ENCODE assay signal across 9 cellular contexts in the genomic region with DNA sequence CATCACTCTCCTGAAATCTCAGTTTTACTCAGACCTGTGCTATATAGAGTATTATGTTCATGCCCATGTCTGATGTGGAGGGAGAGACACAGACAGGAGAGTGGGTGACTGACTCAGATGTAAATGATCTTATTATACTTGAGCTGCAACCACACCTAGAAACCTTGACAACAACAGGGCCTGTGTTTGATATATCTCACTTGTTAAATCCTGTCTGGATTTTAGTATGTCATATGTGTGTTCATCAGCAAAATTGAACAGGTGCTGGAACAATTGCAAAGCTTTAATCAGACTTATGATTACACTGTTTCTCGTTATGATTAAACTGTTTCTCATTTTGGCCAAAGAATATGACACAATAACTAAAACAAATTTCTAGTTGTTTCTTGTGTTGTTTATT. TPM values are rescaled to one million over a fixed set of nuclear protein-coding genes. Genes with fewer than 3 reads are reported as not detected.
DNase-seq lines count a peak whose midpoint lies in the region; ATAC-seq and TF ChIP-seq lines count a peak whose summit lies in the region.
"Had no signal": no experiment of that assay in that cellular context is flagged by ENCODE, and none has a peak within 500 bp of the region (broad histone marks: within the 10 kb centered on the region; RNA-seq: fewer than 3 reads in every experiment).

No MANE protein-coding gene starts in this region.

- CTCF ChIA-PET in PC-9 (lab: Charles Lee), result no interaction called here

- no peak overlapping the region for H2AFZ ChIP-seq in PC-9

- no peaks in the 10 kb centered on the region for H4K20me1 ChIP-seq in PC-9 (ENCODE audit: insufficient read depth)

- H3K9me3 Mint-ChIP-seq in activated T-cell treated with anti-CD3 and anti-CD28 coated beads, Interleukin-2, amount 50 U/mL, for 24 hours, result no peaks in the 10 kb centered on the region
- no peaks in the 10 kb centered on the region for H3K9me3 Mint-ChIP-seq in stimulated activated naive B cell treated with anti-CD40 and anti-IgM and Interleukin-4, amounts not matched to agents 10 μg/mL and 1 μg/mL and 100 μg/mL, for 72 hours

- no peaks in the 10 kb centered on the region for H3K9me2 ChIP-seq in PC-9 (ENCODE audit: insufficient read depth)

- H3K27ac Mint-ChIP-seq in activated T-cell treated with anti-CD3 and anti-CD28 coated beads, Interleukin-2, amount 50 U/mL, for 24 hours, result peak overlapping the region; percentile 97
- peak overlapping the region; percentile 56 for H3K27ac Mint-ChIP-seq in stimulated activated naive B cell treated with anti-CD40 and anti-IgM and Interleukin-4, amounts not matched to agents 10 μg/mL and 1 μg/mL and 100 μg/mL, for 72 hours

- POLR2A ChIA-PET in PC-9 (lab: Charles Lee; ENCODE audit: unreplicated experiment), result interaction anchor here (0.7 kb wide), 1 partner anchor 30 kb away, joined by 4 read pairs; no protein-coding TSS in a partner anchor

- TF ChIP-seq CTCF in PC-9 (conservative IDR thresholded peaks at IDR 0.05), result no peak

- peak; percentile 76 to 87 for ATAC-seq in stimulated activated naive B cell treated with anti-CD40 and anti-IgM and Interleukin-4, amounts not matched to agents 10 μg/mL and 1 μg/mL and 100 μg/mL, for 72 hours (replicated peaks)
- no peak for ATAC-seq in GM18868 (IDR thresholded peaks at IDR 0.05; ENCODE audit: unreplicated experiment)
- ATAC-seq in HG02885 (IDR thresholded peaks at IDR 0.05; ENCODE audit: poor library complexity, unreplicated experiment), result no peak

- no TSS peak for BruUV-seq in PC-9 (replicated peaks; lab: Mats Ljungman, UMichigan)

- no peak overlapping the region for H3K4me3 ChIP-seq in PC-9

- peaks cover 24% of the 10 kb centered on the region for H3K36me3 Mint-ChIP-seq in activated T-cell treated with anti-CD3 and anti-CD28 coated beads, Interleukin-2, amount 50 U/mL, for 24 hours (ENCODE audit: low read depth)
- H3K36me3 Mint-ChIP-seq in stimulated activated naive B cell treated with anti-CD40 and anti-IgM and Interleukin-4, amounts not matched to agents 10 μg/mL and 1 μg/mL and 100 μg/mL, for 72 hours, result peaks cover 2 to 7% of the 10 kb centered on the region in 2 donors

- peak overlapping the region; percentile 25 for H3K4me3 Mint-ChIP-seq in activated T-cell treated with anti-CD3 and anti-CD28 coated beads, Interleukin-2, amount 50 U/mL, for 24 hours
- H3K4me3 Mint-ChIP-seq in stimulated activated naive B cell treated with anti-CD40 and anti-IgM and Interleukin-4, amounts not matched to agents 10 μg/mL and 1 μg/mL and 100 μg/mL, for 72 hours, result no peak overlapping the region

- peaks cover 62% of the 10 kb centered on the region for H3K4me1 Mint-ChIP-seq in activated T-cell treated with anti-CD3 and anti-CD28 coated beads, Interleukin-2, amount 50 U/mL, for 24 hours (ENCODE audit: low read depth)
- H3K4me1 Mint-ChIP-seq in stimulated activated naive B cell treated with anti-CD40 and anti-IgM and Interleukin-4, amounts not matched to agents 10 μg/mL and 1 μg/mL and 100 μg/mL, for 72 hours, result peaks cover 26 to 54% of the 10 kb centered on the region in 2 donors

- DNase-seq in activated T-cell treated with anti-CD3 and anti-CD28 coated beads, Interleukin-2, amount 50 U/mL, for 24 hours, result no peak
- DNase-seq in activated T-cell treated with anti-CD3 and anti-CD28 coated beads, Interleukin-2, amount 50 U/mL, for 1 hour, result no peak
- peak; percentile 29 to 90 for DNase-seq in PC-9
- DNase-seq in dedifferentiated amniotic fluid mesenchymal stem cell (ENCODE audit: extremely low spot score), result peak; percentile 25
- DNase-seq in stimulated activated naive B cell treated with anti-CD40 and anti-IgM and Interleukin-4, amounts not matched to agents 10 μg/mL and 1 μg/mL and 100 μg/mL, for 72 hours, result no peak
- DNase-seq in GM19240 (ENCODE audit: insufficient read length, low spot score), result no peak
- DNase-seq: DND-41 had no signal

- no peaks in the 10 kb centered on the region for H3K9me3 ChIP-seq in PC-9 (ENCODE audit: insufficient read depth, low read depth)

- H3K4me2 ChIP-seq in PC-9, result peak overlapping the region; percentile 27

- H3K27me3 ChIP-seq in PC-9 (ENCODE audit: insufficient read depth, low read depth), result no peaks in the 10 kb centered on the region

- H3K27me3 Mint-ChIP-seq in activated T-cell treated with anti-CD3 and anti-CD28 coated beads, Interleukin-2, amount 50 U/mL, for 24 hours, result no peaks in the 10 kb centered on the region
- no peaks in the 10 kb centered on the region for H3K27me3 Mint-ChIP-seq in stimulated activated naive B cell treated with anti-CD40 and anti-IgM and Interleukin-4, amounts not matched to agents 10 μg/mL and 1 μg/mL and 100 μg/mL, for 72 hours

- H3F3A ChIP-seq in PC-9 (ENCODE audit: insufficient read depth, low read depth), result peaks cover 39% of the 10 kb centered on the region

- H3K36me3 ChIP-seq in PC-9 (ENCODE audit: low read depth), result no peaks in the 10 kb centered on the region

- H3K79me2 ChIP-seq in PC-9 (ENCODE audit: low read depth), result peaks cover 91% of the 10 kb centered on the region

- intact Hi-C loops in PC-9 (cut with micrococcal nuclease; ENCODE audit: unreplicated experiment), result no loop called here

- H3K27ac ChIP-seq in PC-9, result peak overlapping the region; percentile 72

- peaks cover 59% of the 10 kb centered on the region for H3K4me1 ChIP-seq in PC-9 (replicated peaks; ENCODE audit: insufficient read depth)

RNA-seq across cellular contexts. Expression of gene DIP2B, which starts 37.7 kb away (rescaled TPM):
- total RNA-seq in PC-9 (2021), result 29.0 and 29.4 TPM in 2 replicates

Comparison
In these comparisons a context has a peak if more than half of its experiments do, and no peak if none do; other contexts are left out.
1. DNase-seq: peak in PC-9 (2 of 2) and dedifferentiated amniotic fluid mesenchymal stem cell (single experiment); none in activated T-cell treated with anti-CD3 and anti-CD28 coated beads, Interleukin-2, amount 50 U/mL, for 24 hours (single experiment), activated T-cell treated with anti-CD3 and anti-CD28 coated beads, Interleukin-2, amount 50 U/mL, for 1 hour (single experiment), stimulated activated naive B cell treated with anti-CD40 and anti-IgM and Interleukin-4, amounts not matched to agents 10 μg/mL and 1 μg/mL and 100 μg/mL, for 72 hours (single experiment) and GM19240 (single experiment).
2. ATAC-seq: peak in stimulated activated naive B cell treated with anti-CD40 and anti-IgM and Interleukin-4, amounts not matched to agents 10 μg/mL and 1 μg/mL and 100 μg/mL, for 72 hours (2 of 2); none in GM18868 (single experiment) and HG02885 (single experiment).